In genomic region chr5:173242675-173243085, GRCh38 we compare ENCODE assay signal across 2 cellular contexts.
TF ChIP-seq lines count a peak whose summit lies in the region.

No MANE protein-coding gene starts in this region.

TF ChIP-seq in GM23338, 12 proteins besides CTCF, POLR2A, EP300 and RAD21:
- TF ChIP-seq ZNF114 (CRISPR knock-in tag; IDR thresholded peaks at IDR 0.05) (no peak), EZH2phosphoT487 (IDR thresholded peaks at IDR 0.05; ENCODE audit: unreplicated experiment) (peak; percentile 72), EZH2 (IDR thresholded peaks at IDR 0.05; ENCODE audit: low read depth, unreplicated experiment) (peak; percentile 64)
- TF ChIP-seq, protein P1, sequence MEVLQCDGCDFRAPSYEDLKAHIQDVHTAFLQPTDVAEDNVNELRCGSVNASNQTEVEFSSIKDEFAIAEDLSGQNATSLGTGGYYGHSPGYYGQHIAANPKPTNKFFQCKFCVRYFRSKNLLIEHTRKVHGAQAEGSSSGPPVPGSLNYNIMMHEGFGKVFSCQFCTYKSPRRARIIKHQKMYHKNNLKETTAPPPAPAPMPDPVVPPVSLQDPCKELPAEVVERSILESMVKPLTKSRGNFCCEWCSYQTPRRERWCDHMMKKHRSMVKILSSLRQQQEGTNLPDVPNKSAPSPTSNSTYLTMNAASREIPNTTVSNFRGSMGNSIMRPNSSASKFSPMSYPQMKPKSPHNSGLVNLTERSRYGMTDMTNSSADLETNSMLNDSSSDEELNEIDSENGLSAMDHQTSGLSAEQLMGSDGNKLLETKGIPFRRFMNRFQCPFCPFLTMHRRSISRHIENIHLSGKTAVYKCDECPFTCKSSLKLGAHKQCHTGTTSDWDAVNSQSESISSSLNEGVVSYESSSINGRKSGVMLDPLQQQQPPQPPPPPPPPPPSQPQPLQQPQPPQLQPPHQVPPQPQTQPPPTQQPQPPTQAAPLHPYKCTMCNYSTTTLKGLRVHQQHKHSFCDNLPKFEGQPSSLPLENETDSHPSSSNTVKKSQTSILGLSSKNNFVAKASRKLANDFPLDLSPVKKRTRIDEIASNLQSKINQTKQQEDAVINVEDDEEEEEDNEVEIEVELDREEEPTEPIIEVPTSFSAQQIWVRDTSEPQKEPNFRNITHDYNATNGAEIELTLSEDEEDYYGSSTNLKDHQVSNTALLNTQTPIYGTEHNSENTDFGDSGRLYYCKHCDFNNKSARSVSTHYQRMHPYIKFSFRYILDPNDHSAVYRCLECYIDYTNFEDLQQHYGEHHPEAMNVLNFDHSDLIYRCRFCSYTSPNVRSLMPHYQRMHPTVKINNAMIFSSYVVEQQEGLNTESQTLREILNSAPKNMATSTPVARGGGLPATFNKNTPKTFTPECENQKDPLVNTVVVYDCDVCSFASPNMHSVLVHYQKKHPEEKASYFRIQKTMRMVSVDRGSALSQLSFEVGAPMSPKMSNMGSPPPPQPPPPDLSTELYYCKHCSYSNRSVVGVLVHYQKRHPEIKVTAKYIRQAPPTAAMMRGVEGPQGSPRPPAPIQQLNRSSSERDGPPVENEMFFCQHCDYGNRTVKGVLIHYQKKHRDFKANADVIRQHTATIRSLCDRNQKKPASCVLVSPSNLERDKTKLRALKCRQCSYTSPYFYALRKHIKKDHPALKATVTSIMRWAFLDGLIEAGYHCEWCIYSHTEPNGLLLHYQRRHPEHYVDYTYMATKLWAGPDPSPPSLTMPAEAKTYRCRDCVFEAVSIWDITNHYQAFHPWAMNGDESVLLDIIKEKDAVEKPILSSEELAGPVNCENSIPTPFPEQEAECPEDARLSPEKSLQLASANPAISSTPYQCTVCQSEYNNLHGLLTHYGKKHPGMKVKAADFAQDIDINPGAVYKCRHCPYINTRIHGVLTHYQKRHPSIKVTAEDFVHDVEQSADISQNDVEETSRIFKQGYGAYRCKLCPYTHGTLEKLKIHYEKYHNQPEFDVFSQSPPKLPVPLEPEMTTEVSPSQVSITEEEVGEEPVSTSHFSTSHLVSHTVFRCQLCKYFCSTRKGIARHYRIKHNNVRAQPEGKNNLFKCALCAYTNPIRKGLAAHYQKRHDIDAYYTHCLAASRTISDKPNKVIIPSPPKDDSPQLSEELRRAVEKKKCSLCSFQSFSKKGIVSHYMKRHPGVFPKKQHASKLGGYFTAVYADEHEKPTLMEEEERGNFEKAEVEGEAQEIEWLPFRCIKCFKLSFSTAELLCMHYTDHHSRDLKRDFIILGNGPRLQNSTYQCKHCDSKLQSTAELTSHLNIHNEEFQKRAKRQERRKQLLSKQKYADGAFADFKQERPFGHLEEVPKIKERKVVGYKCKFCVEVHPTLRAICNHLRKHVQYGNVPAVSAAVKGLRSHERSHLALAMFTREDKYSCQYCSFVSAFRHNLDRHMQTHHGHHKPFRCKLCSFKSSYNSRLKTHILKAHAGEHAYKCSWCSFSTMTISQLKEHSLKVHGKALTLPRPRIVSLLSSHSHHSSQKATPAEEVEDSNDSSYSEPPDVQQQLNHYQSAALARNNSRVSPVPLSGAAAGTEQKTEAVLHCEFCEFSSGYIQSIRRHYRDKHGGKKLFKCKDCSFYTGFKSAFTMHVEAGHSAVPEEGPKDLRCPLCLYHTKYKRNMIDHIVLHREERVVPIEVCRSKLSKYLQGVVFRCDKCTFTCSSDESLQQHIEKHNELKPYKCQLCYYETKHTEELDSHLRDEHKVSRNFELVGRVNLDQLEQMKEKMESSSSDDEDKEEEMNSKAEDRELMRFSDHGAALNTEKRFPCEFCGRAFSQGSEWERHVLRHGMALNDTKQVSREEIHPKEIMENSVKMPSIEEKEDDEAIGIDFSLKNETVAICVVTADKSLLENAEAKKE (CRISPR knock-in tag; IDR thresholded peaks at IDR 0.05), result no peak

TF ChIP-seq in H1, 55 proteins besides CTCF, POLR2A, EP300 and RAD21:
- TF ChIP-seq JUND (IDR thresholded peaks at IDR 0.05; ENCODE audit: low read length) (no peak), SUZ12 (IDR thresholded peaks at IDR 0.05; ENCODE audit: low read length) (peak; percentile 79), POU5F1 (IDR thresholded peaks at IDR 0.05; ENCODE audit: low read depth, low read length) (no peak), BRCA1 (IDR thresholded peaks at IDR 0.05; ENCODE audit: low read depth, low read length) (no peak), SP2 (IDR thresholded peaks at IDR 0.05; ENCODE audit: low read length) (no peak), CEBPB (IDR thresholded peaks at IDR 0.05; ENCODE audit: low read depth, low read length) (no peak), ATF3 (IDR thresholded peaks at IDR 0.05; ENCODE audit: insufficient read depth, low read depth, low read length) (no peak), CREB1 (IDR thresholded peaks at IDR 0.05) (no peak), YY1 (IDR thresholded peaks at IDR 0.05; ENCODE audit: low read depth, low read length) (no peak), CTBP2 (IDR thresholded peaks at IDR 0.05; ENCODE audit: borderline replicate concordance, insufficient read depth, insufficient read length, low read length) (peak; percentile 68), ASH2L (IDR thresholded peaks at IDR 0.05; ENCODE audit: low read length) (peak; percentile 14), ATF2 (IDR thresholded peaks at IDR 0.05; ENCODE audit: low read length) (no peak), EZH2 (IDR thresholded peaks at IDR 0.05; ENCODE audit: low read depth, low read length, severe bottlenecking) (peak; percentile 27), RNF2 (IDR thresholded peaks at IDR 0.05; ENCODE audit: borderline replicate concordance, low read depth, low read length, missing control alignments, poor library complexity, severe bottlenecking) (peak; percentile 95), GTF2F1 (IDR thresholded peaks at IDR 0.05; ENCODE audit: borderline replicate concordance, low read depth, low read length) (no peak), SP4 (IDR thresholded peaks at IDR 0.05; ENCODE audit: low read length) (no peak), NRF1 (IDR thresholded peaks at IDR 0.05; ENCODE audit: low read depth, low read length) (no peak)
- TF ChIP-seq, protein P2, sequence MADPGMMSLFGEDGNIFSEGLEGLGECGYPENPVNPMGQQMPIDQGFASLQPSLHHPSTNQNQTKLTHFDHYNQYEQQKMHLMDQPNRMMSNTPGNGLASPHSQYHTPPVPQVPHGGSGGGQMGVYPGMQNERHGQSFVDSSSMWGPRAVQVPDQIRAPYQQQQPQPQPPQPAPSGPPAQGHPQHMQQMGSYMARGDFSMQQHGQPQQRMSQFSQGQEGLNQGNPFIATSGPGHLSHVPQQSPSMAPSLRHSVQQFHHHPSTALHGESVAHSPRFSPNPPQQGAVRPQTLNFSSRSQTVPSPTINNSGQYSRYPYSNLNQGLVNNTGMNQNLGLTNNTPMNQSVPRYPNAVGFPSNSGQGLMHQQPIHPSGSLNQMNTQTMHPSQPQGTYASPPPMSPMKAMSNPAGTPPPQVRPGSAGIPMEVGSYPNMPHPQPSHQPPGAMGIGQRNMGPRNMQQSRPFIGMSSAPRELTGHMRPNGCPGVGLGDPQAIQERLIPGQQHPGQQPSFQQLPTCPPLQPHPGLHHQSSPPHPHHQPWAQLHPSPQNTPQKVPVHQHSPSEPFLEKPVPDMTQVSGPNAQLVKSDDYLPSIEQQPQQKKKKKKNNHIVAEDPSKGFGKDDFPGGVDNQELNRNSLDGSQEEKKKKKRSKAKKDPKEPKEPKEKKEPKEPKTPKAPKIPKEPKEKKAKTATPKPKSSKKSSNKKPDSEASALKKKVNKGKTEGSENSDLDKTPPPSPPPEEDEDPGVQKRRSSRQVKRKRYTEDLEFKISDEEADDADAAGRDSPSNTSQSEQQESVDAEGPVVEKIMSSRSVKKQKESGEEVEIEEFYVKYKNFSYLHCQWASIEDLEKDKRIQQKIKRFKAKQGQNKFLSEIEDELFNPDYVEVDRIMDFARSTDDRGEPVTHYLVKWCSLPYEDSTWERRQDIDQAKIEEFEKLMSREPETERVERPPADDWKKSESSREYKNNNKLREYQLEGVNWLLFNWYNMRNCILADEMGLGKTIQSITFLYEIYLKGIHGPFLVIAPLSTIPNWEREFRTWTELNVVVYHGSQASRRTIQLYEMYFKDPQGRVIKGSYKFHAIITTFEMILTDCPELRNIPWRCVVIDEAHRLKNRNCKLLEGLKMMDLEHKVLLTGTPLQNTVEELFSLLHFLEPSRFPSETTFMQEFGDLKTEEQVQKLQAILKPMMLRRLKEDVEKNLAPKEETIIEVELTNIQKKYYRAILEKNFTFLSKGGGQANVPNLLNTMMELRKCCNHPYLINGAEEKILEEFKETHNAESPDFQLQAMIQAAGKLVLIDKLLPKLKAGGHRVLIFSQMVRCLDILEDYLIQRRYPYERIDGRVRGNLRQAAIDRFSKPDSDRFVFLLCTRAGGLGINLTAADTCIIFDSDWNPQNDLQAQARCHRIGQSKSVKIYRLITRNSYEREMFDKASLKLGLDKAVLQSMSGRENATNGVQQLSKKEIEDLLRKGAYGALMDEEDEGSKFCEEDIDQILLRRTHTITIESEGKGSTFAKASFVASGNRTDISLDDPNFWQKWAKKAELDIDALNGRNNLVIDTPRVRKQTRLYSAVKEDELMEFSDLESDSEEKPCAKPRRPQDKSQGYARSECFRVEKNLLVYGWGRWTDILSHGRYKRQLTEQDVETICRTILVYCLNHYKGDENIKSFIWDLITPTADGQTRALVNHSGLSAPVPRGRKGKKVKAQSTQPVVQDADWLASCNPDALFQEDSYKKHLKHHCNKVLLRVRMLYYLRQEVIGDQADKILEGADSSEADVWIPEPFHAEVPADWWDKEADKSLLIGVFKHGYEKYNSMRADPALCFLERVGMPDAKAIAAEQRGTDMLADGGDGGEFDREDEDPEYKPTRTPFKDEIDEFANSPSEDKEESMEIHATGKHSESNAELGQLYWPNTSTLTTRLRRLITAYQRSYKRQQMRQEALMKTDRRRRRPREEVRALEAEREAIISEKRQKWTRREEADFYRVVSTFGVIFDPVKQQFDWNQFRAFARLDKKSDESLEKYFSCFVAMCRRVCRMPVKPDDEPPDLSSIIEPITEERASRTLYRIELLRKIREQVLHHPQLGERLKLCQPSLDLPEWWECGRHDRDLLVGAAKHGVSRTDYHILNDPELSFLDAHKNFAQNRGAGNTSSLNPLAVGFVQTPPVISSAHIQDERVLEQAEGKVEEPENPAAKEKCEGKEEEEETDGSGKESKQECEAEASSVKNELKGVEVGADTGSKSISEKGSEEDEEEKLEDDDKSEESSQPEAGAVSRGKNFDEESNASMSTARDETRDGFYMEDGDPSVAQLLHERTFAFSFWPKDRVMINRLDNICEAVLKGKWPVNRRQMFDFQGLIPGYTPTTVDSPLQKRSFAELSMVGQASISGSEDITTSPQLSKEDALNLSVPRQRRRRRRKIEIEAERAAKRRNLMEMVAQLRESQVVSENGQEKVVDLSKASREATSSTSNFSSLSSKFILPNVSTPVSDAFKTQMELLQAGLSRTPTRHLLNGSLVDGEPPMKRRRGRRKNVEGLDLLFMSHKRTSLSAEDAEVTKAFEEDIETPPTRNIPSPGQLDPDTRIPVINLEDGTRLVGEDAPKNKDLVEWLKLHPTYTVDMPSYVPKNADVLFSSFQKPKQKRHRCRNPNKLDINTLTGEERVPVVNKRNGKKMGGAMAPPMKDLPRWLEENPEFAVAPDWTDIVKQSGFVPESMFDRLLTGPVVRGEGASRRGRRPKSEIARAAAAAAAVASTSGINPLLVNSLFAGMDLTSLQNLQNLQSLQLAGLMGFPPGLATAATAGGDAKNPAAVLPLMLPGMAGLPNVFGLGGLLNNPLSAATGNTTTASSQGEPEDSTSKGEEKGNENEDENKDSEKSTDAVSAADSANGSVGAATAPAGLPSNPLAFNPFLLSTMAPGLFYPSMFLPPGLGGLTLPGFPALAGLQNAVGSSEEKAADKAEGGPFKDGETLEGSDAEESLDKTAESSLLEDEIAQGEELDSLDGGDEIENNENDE (IDR thresholded peaks at IDR 0.05; ENCODE audit: insufficient replicate concordance, low read length), result no peak
